ENCODE assay signal across 8 cellular contexts in the genomic region with DNA sequence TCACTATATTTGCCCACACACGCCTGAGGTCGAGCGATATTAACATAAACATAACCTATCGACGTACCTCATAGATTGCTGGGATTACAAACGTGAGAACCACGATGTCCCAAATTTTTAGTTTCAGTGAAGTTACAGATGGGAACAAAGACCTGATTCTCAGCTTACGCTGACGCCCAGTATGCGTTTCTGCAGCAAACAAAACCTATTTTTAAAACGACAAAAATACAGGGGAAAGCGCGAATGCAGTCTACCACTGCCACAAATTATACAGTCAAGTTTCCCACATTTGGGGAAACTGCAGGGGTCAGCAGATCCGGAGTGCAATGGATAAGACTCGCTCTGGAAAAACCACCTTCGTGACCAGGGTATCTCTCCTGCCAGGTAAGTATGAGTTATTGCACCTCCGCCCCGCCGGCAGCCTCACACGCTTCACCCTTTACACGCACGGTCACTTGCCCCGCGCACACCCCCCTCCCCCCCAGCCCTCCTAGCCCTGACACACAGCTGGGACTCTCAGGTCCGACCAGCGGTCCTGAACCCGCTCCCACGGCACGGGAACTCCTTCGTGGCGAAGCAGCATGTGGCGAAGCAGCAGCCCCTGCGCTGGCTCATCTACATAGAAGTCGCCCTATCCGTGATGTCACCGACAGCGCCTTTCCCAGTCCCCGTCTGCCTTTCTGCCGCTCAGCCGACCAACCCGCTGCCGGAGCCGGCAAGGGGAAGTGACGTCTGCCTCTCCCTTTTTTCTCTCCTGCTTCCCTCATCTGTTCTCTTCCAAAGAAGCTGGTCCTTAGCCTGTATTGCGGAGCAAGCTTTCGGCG. TPM values are rescaled to one million over a fixed set of nuclear protein-coding genes. Genes with fewer than 3 reads are reported as not detected.
DNase-seq lines count a peak whose midpoint lies in the region; ATAC-seq, FAIRE-seq and TF ChIP-seq lines count a peak whose summit lies in the region.
"Not testable (repeated sequence)": the region's sequence is repeated elsewhere in the genome, so short reads cannot be mapped to it uniquely, and the experiment has no call there.

No MANE protein-coding gene starts in this region.

- H3K9me3 ChIP-seq in OCI-LY1 (ENCODE audit: low read length); mesodermal cell (ENCODE audit: control insufficient read depth, low read length): not testable (repeated sequence)

- not testable (repeated sequence) for H2AFZ ChIP-seq in OCI-LY1 (ENCODE audit: low read length)

- H3K27ac ChIP-seq in OCI-LY1 (ENCODE audit: low read depth, low read length, poor library complexity, severe bottlenecking) (peak overlapping the region; percentile 55), mesodermal cell (ENCODE audit: low read depth, low read length, severe bottlenecking) (peak overlapping the region; percentile 95)

- WGBS in mesodermal cell (ENCODE audit: insufficient coverage in 2 of 2), 2 experiments: 1 to 11% methylated on average over 22 to 29 of the region's 47 CpGs

- peak overlapping the region; percentile 52 for H3K4me2 ChIP-seq in OCI-LY1 (ENCODE audit: low read length)

- DNase-seq in COLO829 (ENCODE audit: low spot score) (peak; percentile 94), HuH-7 (ENCODE audit: low spot score) (peak; percentile 63), activated T-cell treated with anti-CD3 and anti-CD28 coated beads for 1 hour (ENCODE audit: low read depth) (peak; percentile 52)
- peak; percentile 59 for DNase-seq in stimulated activated CD8-positive, alpha-beta memory T cell treated with anti-CD3 and anti-CD28 coated beads, Interleukin-12 subunit alpha, Interleukin-12 subunit beta, amount 100 ng/mL, for 4 hours (ENCODE audit: low read depth)

- H3K27me3 ChIP-seq in OCI-LY1 (ENCODE audit: insufficient read depth, low read length): not testable (repeated sequence)

- H4K20me1 ChIP-seq in OCI-LY1 (ENCODE audit: insufficient read depth, low read length): not testable (repeated sequence)

- TF ChIP-seq CTCF in OCI-LY1 (IDR thresholded peaks at IDR 0.05; ENCODE audit: low read length): not testable (repeated sequence)

- FAIRE-seq in endometrium (lab: Jason Lieb, UNC): peak; percentile 4

- peak overlapping the region; percentile 56 for H3K9ac ChIP-seq in OCI-LY1 (ENCODE audit: low read length)

- ATAC-seq in GM21381 (IDR thresholded peaks at IDR 0.05; ENCODE audit: unreplicated experiment): peak; percentile 76

- H3F3A ChIP-seq in OCI-LY1 (ENCODE audit: insufficient read depth, low read length): not testable (repeated sequence)

- H3K9me2 ChIP-seq in OCI-LY1 (ENCODE audit: low read depth, low read length): not testable (repeated sequence)

- H3K79me2 ChIP-seq in OCI-LY1 (ENCODE audit: insufficient read depth, low read length): not testable (repeated sequence)

- peaks cover 12% of the 10 kb centered on the region for H3K4me1 ChIP-seq in OCI-LY1 (ENCODE audit: insufficient read depth, low read length, severe bottlenecking)
- not testable (repeated sequence) for H3K4me1 ChIP-seq in mesodermal cell (ENCODE audit: control insufficient read depth, insufficient read depth, low read length, poor library complexity, severe bottlenecking)

- H3K4me3 ChIP-seq in OCI-LY1 (ENCODE audit: low read depth, low read length, poor library complexity, severe bottlenecking) (peak overlapping the region; percentile 60), mesodermal cell (ENCODE audit: extremely low read depth, insufficient read depth, low read length, poor library complexity, severe bottlenecking) (peak overlapping the region; percentile 27)

- not testable (repeated sequence) for H3K36me3 ChIP-seq in OCI-LY1 (ENCODE audit: insufficient read depth, low read length); mesodermal cell (ENCODE audit: control insufficient read depth, insufficient read depth, low read length)

RNA-seq across cellular contexts. Expression of gene HJV, which starts 30.5 kb away (rescaled TPM):
- polyA plus RNA-seq in mesodermal cell (2013, experiment 1 of 2): not detected
- not detected for polyA plus RNA-seq in mesodermal cell (2013, experiment 2 of 2)

RNA-seq across cellular contexts. Expression of gene TXNIP, which starts 55.7 kb away (rescaled TPM):
- polyA plus RNA-seq in mesodermal cell (2013, experiment 1 of 2): 144 TPM
- polyA plus RNA-seq in mesodermal cell (2013, experiment 2 of 2): 135 TPM

Comparison
In these comparisons a context has a peak if more than half of its experiments do, and no peak if none do; other contexts are left out.
1. Peak in every context shown above with its lines: DNase-seq, ATAC-seq, H3K4me3 ChIP-seq and H3K27ac ChIP-seq.